12 cellular contexts compared by ENCODE assay signal in genomic region chr3:151169262-151169661, GRCh38. TPM values are rescaled to one million over a fixed set of nuclear protein-coding genes. Genes with fewer than 3 reads are reported as not detected.
DNase-seq lines count a peak whose midpoint lies in the region; ATAC-seq and TF ChIP-seq lines count a peak whose summit lies in the region.
"Had no signal": no experiment of that assay in that cellular context is flagged by ENCODE, and none has a peak within 500 bp of the region (broad histone marks: within the 10 kb centered on the region; RNA-seq: fewer than 3 reads in every experiment).

No MANE protein-coding gene starts in this region.

- ATAC-seq in HG02973 (IDR thresholded peaks at IDR 0.05; ENCODE audit: unreplicated experiment) (peak; percentile 17), naive B cell (ENCODE audit: low read depth in 2 of 2) (peak; percentile 12 to 20), GM21447 (IDR thresholded peaks at IDR 0.05; ENCODE audit: unreplicated experiment) (no peak)

- H3K27me3 Mint-ChIP-seq in naive B cell, result no peaks in the 10 kb centered on the region
- no peaks in the 10 kb centered on the region for H3K27me3 Mint-ChIP-seq in glutamatergic neuron (ENCODE audit: unreplicated experiment)

- H3K27ac Mint-ChIP-seq in naive B cell, result peak overlapping the region in 5 of 6 donors; percentile 66 to 91 (median 84)
- no peak overlapping the region for H3K27ac Mint-ChIP-seq in glutamatergic neuron (ENCODE audit: unreplicated experiment)

- H3K4me3 Mint-ChIP-seq in naive B cell (peak overlapping the region in 1 of 8 donors; percentile 61), glutamatergic neuron (ENCODE audit: unreplicated experiment) (no peak overlapping the region)

- H3K4me1 Mint-ChIP-seq in naive B cell (peaks cover 23 to 45% (median 31%) of the 10 kb centered on the region in 3 donors), glutamatergic neuron (ENCODE audit: low read depth, unreplicated experiment) (no peaks in the 10 kb centered on the region)

- DNase-seq in CD1c-positive myeloid dendritic cell (ENCODE audit: extremely low spot score) (peak; percentile 88), SIG-M5 (lab: John Stamatoyannopoulos, UW) (peak; percentile 86), naive B cell (no peak), germinal center (ENCODE audit: low spot score) (no peak), glutamatergic neuron (no peak), DMS53 (lab: John Stamatoyannopoulos, UW) (no peak)
- DNase-seq: effector CD4-positive, alpha-beta T cell; NCI-H1436 treated with DMSO at 0.1 percent for 48 hours had no signal

- H3K9me3 Mint-ChIP-seq in naive B cell (no peaks in the 10 kb centered on the region), glutamatergic neuron (ENCODE audit: unreplicated experiment) (no peaks in the 10 kb centered on the region)

- TF ChIP-seq CTCF in glutamatergic neuron (IDR thresholded peaks at IDR 0.05; ENCODE audit: partially characterized antibody, unreplicated experiment), result no peak

- H3K36me3 Mint-ChIP-seq in naive B cell, result no peaks in the 10 kb centered on the region
- H3K36me3 Mint-ChIP-seq in glutamatergic neuron (ENCODE audit: unreplicated experiment), result no peaks in the 10 kb centered on the region

RNA-seq across cellular contexts. Expression of gene GPR171, which starts 33.8 kb away (rescaled TPM):
- polyA plus RNA-seq in naive B cell (ENCODE audit: low read depth in 6 of 6), result 1 to 10 TPM in 4 of 6 donors, under 1 TPM in 2; 0.62 to 4.7 (median 1.7) TPM
- not detected for total RNA-seq in glutamatergic neuron (ENCODE audit: unreplicated experiment)
- total RNA-seq: astrocyte, HT1080 had no signal

Comparison
In these comparisons a context has a peak if more than half of its experiments do, and no peak if none do; other contexts are left out.
1. DNase-seq: peak in CD1c-positive myeloid dendritic cell (single experiment) and SIG-M5 (single experiment); none in naive B cell (single experiment), germinal center (single experiment), glutamatergic neuron (single experiment) and DMS53 (single experiment).